ENCODE assay signal across 25 cellular contexts in genomic region chr15:66778716-66779115, GRCh38.
DNase-seq lines count a peak whose midpoint lies in the region; ATAC-seq and TF ChIP-seq lines count a peak whose summit lies in the region.
"Had no signal": no experiment of that assay in that cellular context is flagged by ENCODE, and none has a peak within 500 bp of the region (broad histone marks: within the 10 kb centered on the region; RNA-seq: fewer than 3 reads in every experiment).

No MANE protein-coding gene starts in this region.

- H3K27ac ChIP-seq in SJSA1 (peak overlapping the region; percentile 65), thyroid gland (peak overlapping the region in 2 of 3 donors; percentile 60 to 92)
- H3K27ac ChIP-seq: BLaER1, left lung, neutrophil, prostate gland had no signal

- peaks cover 57% of the 10 kb centered on the region for H3K4me1 Mint-ChIP-seq in Calu3 (ENCODE audit: low read depth, unreplicated experiment)
- H3K4me1 Mint-ChIP-seq in mesothelial cell of epicardium: peaks cover 88% of the 10 kb centered on the region
- H3K4me1 Mint-ChIP-seq: activated B cell treated with CpG ODN at 0.5 μM for 24 hours; activated CD4-positive, alpha-beta T cell treated with anti-CD3 and anti-CD28 coated beads, Interleukin-2, amount 10 ng/mL, durations not matched to agents 7 days and 5 days; activated naive CD8-positive, alpha-beta T cell treated with anti-CD3 and anti-CD28 coated beads for 36 hours; stimulated activated effector memory CD8-positive, alpha-beta T cell treated with anti-CD3 and anti-CD28 coated beads, Interleukin-12 subunit alpha, Interleukin-12 subunit beta, amount 100 ng/mL, for 72 hours had no signal

- H3K27ac Mint-ChIP-seq in Calu3 (ENCODE audit: unreplicated experiment) (peak overlapping the region; percentile 17), mesothelial cell of epicardium (peak overlapping the region; percentile 96)
- H3K27ac Mint-ChIP-seq: activated B cell treated with CpG ODN at 0.5 μM for 24 hours; activated CD4-positive, alpha-beta T cell treated with anti-CD3 and anti-CD28 coated beads, Interleukin-2, amount 10 ng/mL, durations not matched to agents 7 days and 5 days; activated naive CD8-positive, alpha-beta T cell treated with anti-CD3 and anti-CD28 coated beads for 36 hours; activated T-cell treated with anti-CD3 and anti-CD28 coated beads, Interleukin-2, amount 50 U/mL, for 24 hours; effector memory CD8-positive, alpha-beta T cell; H9; stimulated activated effector memory CD8-positive, alpha-beta T cell treated with anti-CD3 and anti-CD28 coated beads, Interleukin-12 subunit alpha, Interleukin-12 subunit beta, amount 100 ng/mL, for 72 hours had no signal

- DNase-seq in Calu3 (no peak), SJSA1 (ENCODE audit: low read depth in 1 of 2, low spot score in 2 of 2) (no peak), mesothelial cell of epicardium (ENCODE audit: low spot score in 2 of 2, unreplicated experiment in 2 of 2) (no peak), thyroid gland (no peak), DMS153 treated with DMSO at 0.1 percent for 48 hours (lab: John Stamatoyannopoulos, UW; ENCODE audit: unreplicated experiment) (no peak), RPMI8226 (no peak)
- DNase-seq: activated B cell treated with CpG ODN at 0.5 μM for 24 hours; activated CD4-positive, alpha-beta T cell treated with anti-CD3 and anti-CD28 coated beads, Interleukin-2, amount 10 ng/mL, durations not matched to agents 7 days and 5 days; activated gamma-delta T cell; activated naive CD8-positive, alpha-beta T cell treated with anti-CD3 and anti-CD28 coated beads for 36 hours; activated T-cell treated with anti-CD3 and anti-CD28 coated beads, Interleukin-2, amount 50 U/mL, for 24 hours; cortex of kidney; effector memory CD8-positive, alpha-beta T cell; erythroblast; H9; left lung; NCI-H1048; NCI-H2107; NCI-H446 treated with DMSO at 0.1 percent for 48 hours; sigmoid colon had no signal

- TF ChIP-seq CTCF in Calu3 (IDR thresholded peaks at IDR 0.05; ENCODE audit: unreplicated experiment) (no peak), mesothelial cell of epicardium (IDR thresholded peaks at IDR 0.05; ENCODE audit: unreplicated experiment) (no peak), thyroid gland (IDR thresholded peaks at IDR 0.05) (no peak)

- no TSS peak for BruUV-seq in Calu3 (replicated peaks; lab: Mats Ljungman, UMichigan)

- intact Hi-C loops in Calu3 (cut with micrococcal nuclease; ENCODE audit: unreplicated experiment): no loop called here
- intact Hi-C loops in thyroid gland (cut with DNase I): loop anchor here (5.0 to 10.0 kb wide), 3 partner anchors 69 to 274 kb away; partner anchors contain the start of genes RPL4 and ZWILCH

- H3K4me1 ChIP-seq in SJSA1 (replicated peaks) (peaks cover 75% of the 10 kb centered on the region), thyroid gland (peaks cover 37 to 69% of the 10 kb centered on the region in 2 donors)

- H3K27me3 ChIP-seq in SJSA1 (replicated peaks): no peaks in the 10 kb centered on the region
- no peaks in the 10 kb centered on the region for H3K27me3 ChIP-seq in thyroid gland
- H3K27me3 ChIP-seq: BLaER1, left lung, sigmoid colon had no signal

- 82% methylated on average over 8 of the region's 8 CpGs; no CpG with 5 or more reads in 1 of the 2 donors for WGBS in thyroid gland, 2 donors

- no peaks in the 10 kb centered on the region for H3K27me3 Mint-ChIP-seq in Calu3 (ENCODE audit: unreplicated experiment)
- H3K27me3 Mint-ChIP-seq in mesothelial cell of epicardium (ENCODE audit: low read depth): no peaks in the 10 kb centered on the region
- H3K27me3 Mint-ChIP-seq: activated B cell treated with CpG ODN at 0.5 μM for 24 hours; activated naive CD8-positive, alpha-beta T cell treated with anti-CD3 and anti-CD28 coated beads for 36 hours; activated T-cell treated with anti-CD3 and anti-CD28 coated beads, Interleukin-2, amount 50 U/mL, for 24 hours had no signal

- no peak for ATAC-seq in HG03354 (IDR thresholded peaks at IDR 0.05; ENCODE audit: poor library complexity, severe bottlenecking, unreplicated experiment)
- ATAC-seq: effector memory CD8-positive, alpha-beta T cell; left lung; stimulated activated effector memory CD8-positive, alpha-beta T cell treated with anti-CD3 and anti-CD28 coated beads, Interleukin-12 subunit alpha, Interleukin-12 subunit beta, amount 100 ng/mL, for 72 hours had no signal

- no peak for TF ChIP-seq POLR2A in thyroid gland (IDR thresholded peaks at IDR 0.05)

- CTCF ChIA-PET in Calu3 (lab: Charles Lee): interaction anchor here (0.6 to 4.0 kb wide), 4 partner anchors 10 to 148 kb away, joined by 3 to 23 read pairs (median 5); no protein-coding TSS in a partner anchor

- H3K9me3 ChIP-seq in SJSA1 (replicated peaks): no peaks in the 10 kb centered on the region
- H3K9me3 ChIP-seq in thyroid gland: no peaks in the 10 kb centered on the region
- H3K9me3 ChIP-seq: BLaER1, left lung, neutrophil, prostate gland, sigmoid colon had no signal

- H3K4me3 ChIP-seq in SJSA1 (no peak overlapping the region), thyroid gland (replicated peaks in 1 of 3) (no peak overlapping the region)
- H3K4me3 ChIP-seq: BLaER1, left lung, prostate gland, sigmoid colon had no signal

- peaks cover 53% of the 10 kb centered on the region for H3K36me3 ChIP-seq in SJSA1
- peaks cover 5 to 7% of the 10 kb centered on the region in 2 donors for H3K36me3 ChIP-seq in thyroid gland
- H3K36me3 ChIP-seq: BLaER1, neutrophil, prostate gland, sigmoid colon had no signal

- no peak overlapping the region for H3K4me3 Mint-ChIP-seq in Calu3 (ENCODE audit: low read depth, unreplicated experiment)
- no peak overlapping the region for H3K4me3 Mint-ChIP-seq in mesothelial cell of epicardium
- H3K4me3 Mint-ChIP-seq: activated B cell treated with CpG ODN at 0.5 μM for 24 hours; activated CD4-positive, alpha-beta T cell treated with anti-CD3 and anti-CD28 coated beads, Interleukin-2, amount 10 ng/mL, durations not matched to agents 7 days and 5 days; activated naive CD8-positive, alpha-beta T cell treated with anti-CD3 and anti-CD28 coated beads for 36 hours; activated T-cell treated with anti-CD3 and anti-CD28 coated beads, Interleukin-2, amount 50 U/mL, for 24 hours; effector memory CD8-positive, alpha-beta T cell; H9; stimulated activated effector memory CD8-positive, alpha-beta T cell treated with anti-CD3 and anti-CD28 coated beads, Interleukin-12 subunit alpha, Interleukin-12 subunit beta, amount 100 ng/mL, for 72 hours had no signal

- H3K9me3 Mint-ChIP-seq in Calu3 (ENCODE audit: low read depth, unreplicated experiment) (no peaks in the 10 kb centered on the region), mesothelial cell of epicardium (no peaks in the 10 kb centered on the region)
- H3K9me3 Mint-ChIP-seq: activated B cell treated with CpG ODN at 0.5 μM for 24 hours; activated CD4-positive, alpha-beta T cell treated with anti-CD3 and anti-CD28 coated beads, Interleukin-2, amount 10 ng/mL, durations not matched to agents 7 days and 5 days; activated naive CD8-positive, alpha-beta T cell treated with anti-CD3 and anti-CD28 coated beads for 36 hours; activated T-cell treated with anti-CD3 and anti-CD28 coated beads, Interleukin-2, amount 50 U/mL, for 24 hours; effector memory CD8-positive, alpha-beta T cell; H9; stimulated activated effector memory CD8-positive, alpha-beta T cell treated with anti-CD3 and anti-CD28 coated beads, Interleukin-12 subunit alpha, Interleukin-12 subunit beta, amount 100 ng/mL, for 72 hours had no signal

- H3K36me3 Mint-ChIP-seq in Calu3 (ENCODE audit: insufficient read depth, unreplicated experiment): peaks cover 38% of the 10 kb centered on the region
- H3K36me3 Mint-ChIP-seq in mesothelial cell of epicardium: peaks cover 16% of the 10 kb centered on the region
- H3K36me3 Mint-ChIP-seq: activated naive CD8-positive, alpha-beta T cell treated with anti-CD3 and anti-CD28 coated beads for 36 hours; stimulated activated effector memory CD8-positive, alpha-beta T cell treated with anti-CD3 and anti-CD28 coated beads, Interleukin-12 subunit alpha, Interleukin-12 subunit beta, amount 100 ng/mL, for 72 hours had no signal
